ENCODE assay signal across 19 cellular contexts in the genomic region with DNA sequence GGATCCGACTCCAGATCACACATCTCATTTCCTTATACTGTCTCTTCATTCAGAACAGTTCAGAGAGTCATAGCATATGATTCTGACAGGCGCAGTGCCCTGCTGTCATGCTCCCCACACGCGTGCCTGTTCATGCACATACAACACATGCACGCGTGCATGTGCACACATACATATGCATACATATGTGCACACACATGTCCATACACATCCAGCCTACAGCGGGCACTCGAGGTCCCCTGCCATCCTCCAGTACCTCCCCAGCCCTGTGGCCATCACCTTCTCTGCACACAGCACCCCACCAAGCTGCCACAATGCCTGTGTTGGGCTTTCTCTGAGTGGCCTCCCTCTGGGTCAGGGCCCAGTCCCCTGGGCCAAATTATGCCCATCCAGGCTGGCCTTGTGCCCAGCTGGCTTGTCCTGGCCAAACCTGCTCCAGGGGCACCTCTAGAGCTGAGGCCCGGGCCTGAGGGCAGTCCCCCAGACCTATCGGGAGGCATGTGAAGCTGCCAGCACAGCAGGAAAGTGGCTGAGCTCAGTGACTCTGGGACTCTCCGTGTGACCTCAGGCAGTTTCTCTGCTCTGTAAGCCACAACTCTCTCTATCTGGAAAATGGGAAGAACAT. TPM values are rescaled to one million over a fixed set of nuclear protein-coding genes. Genes with fewer than 3 reads are reported as not detected.
"Had no signal": no experiment of that assay in that cellular context is flagged by ENCODE, and none has a peak within 500 bp of the region (broad histone marks: within the 10 kb centered on the region; RNA-seq: fewer than 3 reads in every experiment).

No MANE protein-coding gene starts in this region.

- FAIRE-seq: bronchial epithelial cell, endometrium had no signal

- H3K4me3 ChIP-seq: ascending aorta, dorsolateral prefrontal cortex, lower lobe of right lung, thyroid gland had no signal

- H3K27ac Mint-ChIP-seq: activated naive CD4-positive, alpha-beta T cell treated with anti-CD3 and anti-CD28 coated beads for 36 hours; activated T-helper 17 cell treated with anti-CD3 and anti-CD28 coated beads, Interleukin-2, amount 50 U/mL, for 72 hours; immature natural killer cell; naive B cell; stimulated activated memory B cell treated with anti-CD40 and anti-IgM and Interleukin-4, amounts not matched to agents 10 μg/mL and 1 μg/mL and 100 μg/mL, for 72 hours had no signal

- H3K36me3 ChIP-seq: ascending aorta, lower lobe of right lung, neutrophil, thyroid gland had no signal

- H3K9me3 ChIP-seq: neutrophil, thyroid gland had no signal

- H3K4me1 ChIP-seq: ascending aorta, lower lobe of right lung, thyroid gland had no signal

- ATAC-seq: activated T-helper 17 cell treated with anti-CD3 and anti-CD28 coated beads, Interleukin-2, amount 50 U/mL, for 72 hours; stimulated activated memory B cell treated with anti-CD40 and anti-IgM and Interleukin-4, amounts not matched to agents 10 μg/mL and 1 μg/mL and 100 μg/mL, for 72 hours had no signal

- H3K27ac ChIP-seq: ascending aorta, dorsolateral prefrontal cortex, lower lobe of right lung, neutrophil, parathyroid adenoma, thyroid gland had no signal

- H3K4me3 Mint-ChIP-seq: activated naive CD4-positive, alpha-beta T cell treated with anti-CD3 and anti-CD28 coated beads for 36 hours; activated T-helper 17 cell treated with anti-CD3 and anti-CD28 coated beads, Interleukin-2, amount 50 U/mL, for 72 hours; naive B cell; stimulated activated memory B cell treated with anti-CD40 and anti-IgM and Interleukin-4, amounts not matched to agents 10 μg/mL and 1 μg/mL and 100 μg/mL, for 72 hours had no signal

- DNase-seq: activated CD4-positive, alpha-beta T cell treated with anti-CD3 and anti-CD28 coated beads for 1 hour; activated CD4-positive, alpha-beta T cell treated with anti-CD3 and anti-CD28 coated beads, Interleukin-2, amount 50 U/mL, for 4 hours; activated naive CD4-positive, alpha-beta T cell treated with anti-CD3 and anti-CD28 coated beads for 36 hours; dorsolateral prefrontal cortex; hippocampal formation; immature natural killer cell; lower lobe of right lung; naive B cell; stimulated activated CD4-positive, alpha-beta T cell treated with anti-CD3 and anti-CD28 coated beads, Interleukin-2, amount 100 ng/mL, for 48 hours; T-helper 1 cell; T1000; thyroid gland had no signal

- H3K9ac ChIP-seq: parathyroid adenoma had no signal

- H3K36me3 Mint-ChIP-seq: stimulated activated memory B cell treated with anti-CD40 and anti-IgM and Interleukin-4, amounts not matched to agents 10 μg/mL and 1 μg/mL and 100 μg/mL, for 72 hours had no signal

- H3K27me3 ChIP-seq: ascending aorta, neutrophil, thyroid gland had no signal

- H3K4me1 Mint-ChIP-seq: activated T-helper 17 cell treated with anti-CD3 and anti-CD28 coated beads, Interleukin-2, amount 50 U/mL, for 72 hours; immature natural killer cell; naive B cell; stimulated activated memory B cell treated with anti-CD40 and anti-IgM and Interleukin-4, amounts not matched to agents 10 μg/mL and 1 μg/mL and 100 μg/mL, for 72 hours had no signal

- H3K79me2 ChIP-seq: parathyroid adenoma had no signal

RNA-seq across cellular contexts. Expression of a gene that starts 49.4 kb away (rescaled TPM):
- total RNA-seq: ascending aorta had no signal
